In the genomic region with DNA sequence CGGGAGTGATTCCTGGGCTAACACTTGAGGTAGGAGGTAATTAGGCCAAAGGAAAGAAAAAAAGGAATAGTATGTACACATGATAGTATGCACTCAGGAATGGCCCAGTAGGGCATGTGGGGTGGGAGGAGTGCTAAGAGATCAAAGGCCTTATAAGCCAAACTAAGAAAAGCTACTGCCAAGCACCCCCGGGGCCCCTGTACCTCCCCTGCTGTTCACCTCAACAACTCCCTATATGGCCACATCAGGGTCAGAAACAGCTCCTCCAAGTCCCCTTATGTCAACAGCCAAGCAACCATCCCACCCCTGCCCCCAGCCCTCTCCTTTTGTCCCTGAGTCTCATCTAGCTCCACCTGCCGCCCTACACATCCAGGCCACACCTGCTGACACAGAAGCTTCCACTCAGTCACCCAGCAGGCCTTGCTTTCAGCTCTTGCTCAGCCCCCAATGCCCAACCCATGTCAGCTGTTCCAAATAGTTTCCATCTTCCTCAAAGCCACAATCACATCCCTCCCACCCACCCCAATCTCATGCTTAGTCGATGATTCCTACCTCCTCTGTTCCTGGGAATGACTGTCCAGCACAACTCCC, we compare ENCODE assay signal across 13 cellular contexts.
DNase-seq lines count a peak whose midpoint lies in the region; ATAC-seq, FAIRE-seq and TF ChIP-seq lines count a peak whose summit lies in the region.
"Had no signal": no experiment of that assay in that cellular context is flagged by ENCODE, and none has a peak within 500 bp of the region (broad histone marks: within the 10 kb centered on the region; RNA-seq: fewer than 3 reads in every experiment).

No MANE protein-coding gene starts in this region.

- TF ChIP-seq CTCF in SK-N-SH (IDR thresholded peaks at IDR 0.05) (no peak), natural killer cell (IDR thresholded peaks at IDR 0.05) (no peak), D721Med (IDR thresholded peaks at IDR 0.05; ENCODE audit: insufficient read depth, missing control alignments) (no peak)

- no peaks in the 10 kb centered on the region for H3K27me3 ChIP-seq in HUES64 (ENCODE audit: insufficient read depth, low read length)
- H3K27me3 ChIP-seq in SK-N-SH (ENCODE audit: insufficient read depth) = no peaks in the 10 kb centered on the region
- H3K27me3 ChIP-seq: SJSA1 had no signal

- no peak overlapping the region for H3K4me2 ChIP-seq in SK-N-SH

- no peak for TF ChIP-seq EP300 in SK-N-SH (IDR thresholded peaks at IDR 0.05; ENCODE audit: borderline replicate concordance in 1 of 2, low read depth in 1 of 2, low read length in 1 of 2)

- H3K36me3 ChIP-seq in HUES64 (ENCODE audit: insufficient read depth, low read length) = no peaks in the 10 kb centered on the region
- H3K36me3 ChIP-seq in SK-N-SH (replicated peaks in 1 of 2; ENCODE audit: control insufficient read depth in 1 of 2, insufficient read depth in 2 of 2, low read length in 1 of 2) = no peaks in the 10 kb centered on the region
- H3K36me3 ChIP-seq: SJSA1 had no signal

- H3K9me3 ChIP-seq in HUES64 (ENCODE audit: insufficient read depth, low read depth, low read length) (no peaks in the 10 kb centered on the region), SK-N-SH (no peaks in the 10 kb centered on the region)
- H3K9me3 ChIP-seq: SJSA1 had no signal

- no peak overlapping the region for H3K4me3 Mint-ChIP-seq in activated naive CD8-positive, alpha-beta T cell treated with anti-CD3 and anti-CD28 coated beads for 36 hours
- H3K4me3 Mint-ChIP-seq in natural killer cell = no peak overlapping the region
- H3K4me3 Mint-ChIP-seq: CD4-positive, alpha-beta T cell; IgD-negative memory B cell had no signal

- no peaks in the 10 kb centered on the region for H4K20me1 ChIP-seq in SK-N-SH (ENCODE audit: insufficient read depth)

- no peaks in the 10 kb centered on the region for H3K36me3 Mint-ChIP-seq in activated naive CD8-positive, alpha-beta T cell treated with anti-CD3 and anti-CD28 coated beads for 36 hours
- H3K36me3 Mint-ChIP-seq in natural killer cell = no peaks in the 10 kb centered on the region
- H3K36me3 Mint-ChIP-seq: IgD-negative memory B cell had no signal

- WGBS in HUES64 = 45% methylated on average over 4 of the region's 4 CpGs
- WGBS in SK-N-SH (ENCODE audit: low lambda C conversion rate) = 48% methylated on average over 3 of the region's 4 CpGs

- intact Hi-C loops in natural killer cell (cut with micrococcal nuclease) = no loop called here

- peaks cover 9% of the 10 kb centered on the region for H3K4me1 Mint-ChIP-seq in activated naive CD8-positive, alpha-beta T cell treated with anti-CD3 and anti-CD28 coated beads for 36 hours
- H3K4me1 Mint-ChIP-seq in natural killer cell = peaks cover 7 to 9% of the 10 kb centered on the region in 2 donors

- H3K4me3 ChIP-seq in HUES64 (ENCODE audit: low read length) (no peak overlapping the region), skeletal muscle cell (ENCODE audit: low read depth, low read length) (no peak overlapping the region), SK-N-SH (ENCODE audit: low read depth in 2 of 2, low read length in 1 of 2) (no peak overlapping the region)
- H3K4me3 ChIP-seq: SJSA1 had no signal

- peaks cover 4% of the 10 kb centered on the region for H3K27me3 Mint-ChIP-seq in activated naive CD8-positive, alpha-beta T cell treated with anti-CD3 and anti-CD28 coated beads for 36 hours
- H3K27me3 Mint-ChIP-seq in natural killer cell (ENCODE audit: low read depth in 2 of 2) = peaks cover 0 to 2% of the 10 kb centered on the region in 2 donors
- H3K27me3 Mint-ChIP-seq: CD4-positive, alpha-beta T cell had no signal

- ATAC-seq in natural killer cell = no peak

- no peak overlapping the region for H3K27ac Mint-ChIP-seq in activated naive CD8-positive, alpha-beta T cell treated with anti-CD3 and anti-CD28 coated beads for 36 hours
- no peak overlapping the region for H3K27ac Mint-ChIP-seq in natural killer cell
- H3K27ac Mint-ChIP-seq: CD4-positive, alpha-beta T cell; IgD-negative memory B cell had no signal

- no peak for TF ChIP-seq RAD21 in SK-N-SH (IDR thresholded peaks at IDR 0.05; ENCODE audit: low read length)

- no peak overlapping the region for H3K9ac ChIP-seq in HUES64 (ENCODE audit: low read depth, low read length)
- H3K9ac ChIP-seq in SK-N-SH = no peak overlapping the region

- no peaks in the 10 kb centered on the region for H3K9me2 ChIP-seq in SK-N-SH

- FAIRE-seq in D721Med (lab: Jason Lieb, UNC) = no peak

- CTCF ChIA-PET in SK-N-SH (lab: Yijun Ruan, JAX) = interaction anchor here (0.9 kb wide), 1 partner anchor 16 kb away, joined by 3 read pairs; no protein-coding TSS in a partner anchor

- DNase-seq in activated naive CD8-positive, alpha-beta T cell treated with anti-CD3 and anti-CD28 coated beads for 36 hours = peak; percentile 2
- DNase-seq in iPS-NIHi11 (ENCODE audit: low spot score) (peak; percentile 31), skeletal muscle cell (ENCODE audit: low read depth) (peak; percentile 20), SK-N-SH (no peak), natural killer cell (no peak), D721Med (ENCODE audit: insufficient read length, low spot score) (no peak)
- no peak for DNase-seq in central memory CD4-positive, alpha-beta T cell
- DNase-seq: anterior cingulate cortex; CD4-positive, alpha-beta T cell; midbrain had no signal

- H2AFZ ChIP-seq in SK-N-SH (ENCODE audit: low read depth) = no peak overlapping the region

- H3K4me1 ChIP-seq in HUES64 (ENCODE audit: insufficient read depth, low read length) (peaks cover 48% of the 10 kb centered on the region), SK-N-SH (ENCODE audit: control insufficient read depth in 1 of 2, insufficient read depth in 2 of 2, low read depth in 1 of 2, low read length in 1 of 2) (no peaks in the 10 kb centered on the region; a peak in 1 of 4 replicates)
- H3K4me1 ChIP-seq: SJSA1 had no signal

- peak overlapping the region; percentile 78; the same call in 1 of the 2 replicates for H3K27ac ChIP-seq in HUES64 (ENCODE audit: low read depth, low read length)
- H3K27ac ChIP-seq in SK-N-SH (ENCODE audit: low read depth in 2 of 2, low read length in 1 of 2) = no peak overlapping the region
- H3K27ac ChIP-seq: SJSA1 had no signal

- H3K79me2 ChIP-seq in SK-N-SH (ENCODE audit: insufficient read depth) = no peaks in the 10 kb centered on the region

- POLR2A ChIA-PET in SK-N-SH (lab: Yijun Ruan, JAX) = no interaction called here

- H3K9me3 Mint-ChIP-seq in activated naive CD8-positive, alpha-beta T cell treated with anti-CD3 and anti-CD28 coated beads for 36 hours = no peaks in the 10 kb centered on the region
- H3K9me3 Mint-ChIP-seq in natural killer cell = no peaks in the 10 kb centered on the region
- H3K9me3 Mint-ChIP-seq: CD4-positive, alpha-beta T cell had no signal

- no peaks in the 10 kb centered on the region for H3F3A ChIP-seq in SK-N-SH (replicated peaks; ENCODE audit: insufficient read depth)

TF ChIP-seq in SK-N-SH, 30 proteins besides CTCF, POLR2A, EP300 and RAD21:
- TF ChIP-seq, protein P1, sequence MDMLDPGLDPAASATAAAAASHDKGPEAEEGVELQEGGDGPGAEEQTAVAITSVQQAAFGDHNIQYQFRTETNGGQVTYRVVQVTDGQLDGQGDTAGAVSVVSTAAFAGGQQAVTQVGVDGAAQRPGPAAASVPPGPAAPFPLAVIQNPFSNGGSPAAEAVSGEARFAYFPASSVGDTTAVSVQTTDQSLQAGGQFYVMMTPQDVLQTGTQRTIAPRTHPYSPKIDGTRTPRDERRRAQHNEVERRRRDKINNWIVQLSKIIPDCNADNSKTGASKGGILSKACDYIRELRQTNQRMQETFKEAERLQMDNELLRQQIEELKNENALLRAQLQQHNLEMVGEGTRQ (IDR thresholded peaks at IDR 0.05; ENCODE audit: borderline replicate concordance, low read depth, low read length) = no peak
- no peak for TF ChIP-seq GABPA (IDR thresholded peaks at IDR 0.05; ENCODE audit: low read depth)
- TF ChIP-seq ELF1 (IDR thresholded peaks at IDR 0.05) = no peak
- TF ChIP-seq NFIC (IDR thresholded peaks at IDR 0.05; ENCODE audit: borderline replicate concordance) = no peak
- no peak for TF ChIP-seq TCF12 (IDR thresholded peaks at IDR 0.05)
- no peak for TF ChIP-seq MEF2A (IDR thresholded peaks at IDR 0.05; ENCODE audit: borderline replicate concordance, low read depth)
- TF ChIP-seq SMC3 (IDR thresholded peaks at IDR 0.05; ENCODE audit: low read depth, low read length) = no peak
- TF ChIP-seq POLR2AphosphoS5 (IDR thresholded peaks at IDR 0.05; ENCODE audit: low read depth, low read length) = no peak
- TF ChIP-seq YY1 (IDR thresholded peaks at IDR 0.05; ENCODE audit: low read depth) = no peak
- TF ChIP-seq SIN3A (IDR thresholded peaks at IDR 0.05; ENCODE audit: borderline replicate concordance, low read depth, low read length) = no peak
- TF ChIP-seq RXRA (IDR thresholded peaks at IDR 0.05; ENCODE audit: borderline replicate concordance, low read depth) = no peak
- TF ChIP-seq FOXJ3 (CRISPR knock-in tag; IDR thresholded peaks at IDR 0.05) = no peak
- TF ChIP-seq, protein P2, sequence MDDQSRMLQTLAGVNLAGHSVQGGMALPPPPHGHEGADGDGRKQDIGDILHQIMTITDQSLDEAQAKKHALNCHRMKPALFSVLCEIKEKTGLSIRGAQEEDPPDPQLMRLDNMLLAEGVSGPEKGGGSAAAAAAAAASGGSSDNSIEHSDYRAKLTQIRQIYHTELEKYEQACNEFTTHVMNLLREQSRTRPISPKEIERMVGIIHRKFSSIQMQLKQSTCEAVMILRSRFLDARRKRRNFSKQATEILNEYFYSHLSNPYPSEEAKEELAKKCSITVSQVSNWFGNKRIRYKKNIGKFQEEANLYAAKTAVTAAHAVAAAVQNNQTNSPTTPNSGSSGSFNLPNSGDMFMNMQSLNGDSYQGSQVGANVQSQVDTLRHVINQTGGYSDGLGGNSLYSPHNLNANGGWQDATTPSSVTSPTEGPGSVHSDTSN (IDR thresholded peaks at IDR 0.05) = no peak
- TF ChIP-seq TAF1 (IDR thresholded peaks at IDR 0.05; ENCODE audit: borderline replicate concordance, low read depth, low read length) = no peak
- no peak for TF ChIP-seq TEAD4 (IDR thresholded peaks at IDR 0.05; ENCODE audit: borderline replicate concordance, insufficient read depth)
- no peak for TF ChIP-seq FOSL2 (IDR thresholded peaks at IDR 0.05; ENCODE audit: borderline replicate concordance, low read depth)
- TF ChIP-seq FOXM1 (IDR thresholded peaks at IDR 0.05; ENCODE audit: low read depth) = no peak
- no peak for TF ChIP-seq RCOR1 (IDR thresholded peaks at IDR 0.05; ENCODE audit: low read length)

Comparison
In these comparisons a context has a peak if more than half of its experiments do, and no peak if none do; other contexts are left out.
1. DNase-seq: peak in activated naive CD8-positive, alpha-beta T cell treated with anti-CD3 and anti-CD28 coated beads for 36 hours (single experiment), iPS-NIHi11 (single experiment) and skeletal muscle cell (single experiment); none in SK-N-SH (single experiment), natural killer cell (single experiment), central memory CD4-positive, alpha-beta T cell (single experiment) and D721Med (single experiment).